In genomic region chr14:88841741-88842140, GRCh38 we compare ENCODE assay signal across 20 cellular contexts. TPM values are rescaled to one million over a fixed set of nuclear protein-coding genes. Genes with fewer than 3 reads are reported as not detected.
"Had no signal": no experiment of that assay in that cellular context is flagged by ENCODE, and none has a peak within 500 bp of the region (broad histone marks: within the 10 kb centered on the region; RNA-seq: fewer than 3 reads in every experiment).

No MANE protein-coding gene starts in this region.

- H3K79me2 ChIP-seq: hepatocyte had no signal

- ATAC-seq: left colon; mucosa of descending colon; natural killer cell; right cardiac atrium; stimulated activated effector memory CD8-positive, alpha-beta T cell treated with anti-CD3 and anti-CD28 coated beads, Interleukin-12 subunit alpha, Interleukin-12 subunit beta, amount 100 ng/mL, for 72 hours had no signal

- H3K4me3 ChIP-seq: coronary artery, hepatocyte, lung, mucosa of descending colon, thyroid gland, vagina had no signal

- H3K4me1 ChIP-seq: vagina had no signal

- DNase-seq: activated CD4-positive, alpha-beta T cell treated with anti-CD3 and anti-CD28 coated beads, Interleukin-2, amount 50 U/mL, for 1 hour; activated CD4-positive, CD25-positive, alpha-beta regulatory T cell; activated effector memory CD4-positive, alpha-beta T cell treated with anti-CD3 and anti-CD28 coated beads, Interleukin-2, amount 50 U/mL, for 16 hours; activated naive CD8-positive, alpha-beta T cell treated with anti-CD3 and anti-CD28 coated beads for 36 hours; activated T-cell treated with anti-CD3 and anti-CD28 coated beads, Interleukin-2, amount 50 U/mL, for 1 hour; aorta; caudate nucleus; effector CD4-positive, alpha-beta T cell; left colon; mucosa of descending colon; natural killer cell; posterior cingulate gyrus; right cardiac atrium; thyroid gland had no signal

- H3K9me3 ChIP-seq: mucosa of descending colon, thyroid gland, vagina had no signal

- H3K27ac ChIP-seq: coronary artery, hepatocyte, thyroid gland, vagina had no signal

- H2AFZ ChIP-seq: hepatocyte had no signal

- H3K4me2 ChIP-seq: hepatocyte had no signal

- H3K27me3 ChIP-seq: hepatocyte, thyroid gland, vagina had no signal

RNA-seq across cellular contexts. Expression of gene EML5, which starts 49.0 kb away (rescaled TPM):
- total RNA-seq: endothelial cell of umbilical vein had no signal
- polyA plus RNA-seq: endothelial cell of umbilical vein, hepatocyte had no signal
